Comparison of ENCODE assay signal across 11 cellular contexts in genomic region chr16:66539628-66540469, GRCh38. TPM values are rescaled to one million over a fixed set of nuclear protein-coding genes. Genes with fewer than 3 reads are reported as not detected.
DNase-seq lines count a peak whose midpoint lies in the region; ATAC-seq and TF ChIP-seq lines count a peak whose summit lies in the region.
"Had no signal": no experiment of that assay in that cellular context is flagged by ENCODE, and none has a peak within 500 bp of the region (broad histone marks: within the 10 kb centered on the region; RNA-seq: fewer than 3 reads in every experiment).

No MANE protein-coding gene starts in this region.

- H3K79me2 ChIP-seq in neural progenitor cell (ENCODE audit: low read depth) = no peaks in the 10 kb centered on the region

- TF ChIP-seq POLR2A in Peyer's patch (IDR thresholded peaks at IDR 0.05) = no peak

- no peak overlapping the region for H3K9ac ChIP-seq in neural progenitor cell

- DNase-seq in Peyer's patch = peak in 2 of 3 donors; percentile 68 to 77
- no peak for DNase-seq in natural killer cell
- no peak for DNase-seq in NCI-H1930 (lab: John Stamatoyannopoulos, UW)
- no peak for DNase-seq in NCI-H1105 (lab: John Stamatoyannopoulos, UW)
- DNase-seq in hepatic stellate cell (ENCODE audit: low spot score) = no peak
- DNase-seq in neural progenitor cell (ENCODE audit: low spot score) = no peak
- DNase-seq: SHP77 treated with DMSO at 0.1 percent for 48 hours had no signal

- H3F3A ChIP-seq in neural progenitor cell (ENCODE audit: low read depth) = peaks cover 6% of the 10 kb centered on the region

- H3K27ac ChIP-seq in Peyer's patch (peak overlapping the region in 2 of 4 donors; percentile 38 to 43), neural progenitor cell (no peak overlapping the region)

- H3K27ac Mint-ChIP-seq in natural killer cell (peak overlapping the region in 1 of 2 donors; percentile 45), neural progenitor cell (no peak overlapping the region)

- H2AFZ ChIP-seq in neural progenitor cell (replicated peaks) = no peak overlapping the region

- H3K9me3 ChIP-seq in Peyer's patch (no peaks in the 10 kb centered on the region), neural progenitor cell (ENCODE audit: low read depth) (no peaks in the 10 kb centered on the region)

- H3K4me3 Mint-ChIP-seq in natural killer cell (peak overlapping the region; percentile 31), neural progenitor cell (no peak overlapping the region)

- H3K9me3 Mint-ChIP-seq in natural killer cell (no peaks in the 10 kb centered on the region), neural progenitor cell (no peaks in the 10 kb centered on the region)

- no peaks in the 10 kb centered on the region for H3K27me3 Mint-ChIP-seq in natural killer cell (ENCODE audit: low read depth in 2 of 2)
- H3K27me3 Mint-ChIP-seq in neural progenitor cell (ENCODE audit: insufficient read depth, low read depth) = no peaks in the 10 kb centered on the region

- intact Hi-C loops in natural killer cell (cut with micrococcal nuclease) = no loop called here

- no peaks in the 10 kb centered on the region for H3K36me3 Mint-ChIP-seq in natural killer cell
- H3K36me3 Mint-ChIP-seq in neural progenitor cell = peaks cover 13% of the 10 kb centered on the region

- H3K4me1 ChIP-seq in Peyer's patch (peaks cover 0 to 10% (median 7%) of the 10 kb centered on the region in 4 donors), neural progenitor cell (peaks cover 9% of the 10 kb centered on the region)

- H3K27me3 ChIP-seq in Peyer's patch (no peaks in the 10 kb centered on the region), neural progenitor cell (no peaks in the 10 kb centered on the region)

- H3K4me2 ChIP-seq in neural progenitor cell = no peak overlapping the region

- peaks cover 5 to 19% of the 10 kb centered on the region in 2 donors for H3K4me1 Mint-ChIP-seq in natural killer cell
- peaks cover 19% of the 10 kb centered on the region for H3K4me1 Mint-ChIP-seq in neural progenitor cell

- peaks cover 0 to 42% (median 0%) of the 10 kb centered on the region in 3 donors for H3K36me3 ChIP-seq in Peyer's patch
- no peaks in the 10 kb centered on the region for H3K36me3 ChIP-seq in neural progenitor cell

- H3K4me3 ChIP-seq in Peyer's patch (no peak overlapping the region), neural progenitor cell (no peak overlapping the region)

- ATAC-seq in GM18511 (IDR thresholded peaks at IDR 0.05; ENCODE audit: unreplicated experiment) (peak; percentile 89), HG02759 (IDR thresholded peaks at IDR 0.05; ENCODE audit: unreplicated experiment) (peak; percentile 81), natural killer cell (peak; percentile 21 to 72 (median 24))

- no peaks in the 10 kb centered on the region for H4K20me1 ChIP-seq in neural progenitor cell (ENCODE audit: low read depth)

- TF ChIP-seq CTCF in Peyer's patch (IDR thresholded peaks at IDR 0.05) (no peak), natural killer cell (IDR thresholded peaks at IDR 0.05) (no peak), neural progenitor cell (IDR thresholded peaks at IDR 0.05) (no peak)

RNA-seq across cellular contexts. Expression of gene TK2, which starts 10.1 kb away (rescaled TPM):
- total RNA-seq in Peyer's patch (10 to 100 TPM; 22.8 to 33.1 (median 27.1) TPM), natural killer cell (10 to 100 TPM; 18.8 to 25.8 (median 25.1) TPM), neural progenitor cell (ENCODE audit: low replicate concordance) (7.1 and 7.3 TPM in 2 replicates)

RNA-seq across cellular contexts. Expression of gene CKLF, which starts 12.5 kb away (rescaled TPM):
- 10 to 100 TPM in 3 of 4 donors, 1 to 10 TPM in 1; 7.5 to 47.1 (median 22.2) TPM for total RNA-seq in Peyer's patch
- 10 to 100 TPM; 48.0 to 69.7 (median 54.6) TPM for total RNA-seq in natural killer cell
- total RNA-seq in neural progenitor cell (ENCODE audit: low replicate concordance) = 33.3 and 38.6 TPM in 2 replicates

RNA-seq across cellular contexts. Expression of gene CMTM1, which starts 26.4 kb away (rescaled TPM):
- 1 to 10 TPM in 3 of 4 donors, not detected in 1; 1.4 to 3.6 (median 2.1) TPM for total RNA-seq in Peyer's patch
- total RNA-seq in natural killer cell = 1 to 10 TPM; 4.4 to 8.5 (median 7.8) TPM
- 2.9 TPM in 1 of 2 replicates, not detected in the other for total RNA-seq in neural progenitor cell (ENCODE audit: low replicate concordance)

RNA-seq across cellular contexts. Expression of gene CMTM2, which starts 39.4 kb away (rescaled TPM):
- not detected for total RNA-seq in Peyer's patch
- total RNA-seq in natural killer cell = 1 to 10 TPM in 1 of 3 donors, under 1 TPM in 2; 0.61 to 1.6 (median 0.82) TPM
- total RNA-seq in neural progenitor cell (ENCODE audit: low replicate concordance) = not detected in 2 replicates
- total RNA-seq: H1, lung microvascular endothelial cell had no signal

Comparison
In these comparisons a context has a peak if more than half of its experiments do, and no peak if none do; other contexts are left out.
1. ATAC-seq: peak in every context shown above with its lines; median percentile 89 in GM18511; 81 in HG02759; 24 in natural killer cell.
2. DNase-seq: peak in Peyer's patch (2 of 3); none in natural killer cell (single experiment), NCI-H1930 (0 of 2), NCI-H1105 (single experiment), hepatic stellate cell (single experiment) and neural progenitor cell (single experiment).